Comparison of ENCODE assay signal across 26 cellular contexts in the genomic region with DNA sequence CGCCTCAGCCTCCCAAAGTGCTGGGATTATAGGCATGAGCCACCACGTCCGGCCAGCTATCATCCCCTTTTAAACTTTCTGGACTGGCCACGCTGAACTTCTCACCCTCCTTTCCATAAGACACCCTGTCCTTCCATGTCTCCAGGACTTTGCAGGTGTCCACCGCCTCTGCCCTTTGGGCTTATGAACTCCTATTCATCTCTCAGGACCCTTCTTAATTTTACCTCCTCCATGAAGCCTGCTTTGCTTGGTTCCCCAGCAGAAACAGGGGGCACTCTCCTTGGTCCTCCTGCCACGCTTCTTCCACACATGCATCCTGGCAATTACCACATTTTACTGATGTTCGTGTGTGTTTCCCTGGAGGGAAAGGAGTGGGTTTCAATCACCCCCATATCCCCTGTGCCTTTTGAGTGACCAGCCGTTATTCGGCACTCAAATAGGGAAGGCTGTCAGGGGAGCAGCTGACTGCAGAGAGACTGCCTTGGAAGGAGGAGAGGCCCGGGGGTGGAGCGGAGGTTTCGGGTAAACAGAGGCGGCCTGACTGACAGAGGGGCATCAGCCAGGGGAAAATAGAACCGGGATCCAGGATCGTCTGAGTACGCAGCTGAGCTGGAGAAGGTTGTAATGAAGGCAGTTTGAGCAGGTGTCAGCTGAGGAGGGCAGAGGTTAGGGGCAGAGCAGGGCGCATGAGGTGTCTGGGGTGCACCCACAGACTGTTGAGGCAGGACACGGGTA.
"Had no signal": no experiment of that assay in that cellular context is flagged by ENCODE, and none has a peak within 500 bp of the region (broad histone marks: within the 10 kb centered on the region; RNA-seq: fewer than 3 reads in every experiment).

No MANE protein-coding gene starts in this region.

- H3K4me1 Mint-ChIP-seq: stimulated activated memory B cell treated with anti-CD40 and anti-IgM and Interleukin-4, amounts not matched to agents 10 μg/mL and 1 μg/mL and 100 μg/mL, for 72 hours had no signal

- H3K9ac ChIP-seq: parathyroid adenoma had no signal

- H3K36me3 ChIP-seq: brain microvascular endothelial cell had no signal

- H3K9me3 Mint-ChIP-seq: activated T-helper 1 cell treated with anti-CD3 and anti-CD28 coated beads, Interleukin-12 subunit alpha, Interleukin-12 subunit beta, Interleukin-2, Interleukin-4 antibody, amounts not matched to agents 30 ng/mL and 10 ng/mL and 1 ng/mL, durations not matched to agents 14 hours and 24 hours and 36 hours; naive B cell; stimulated activated memory B cell treated with anti-CD40 and anti-IgM and Interleukin-4, amounts not matched to agents 10 μg/mL and 1 μg/mL and 100 μg/mL, for 72 hours; WTC11 had no signal

- H3K4me3 ChIP-seq: psoas muscle, smooth muscle cell had no signal

- DNase-seq: activated CD4-positive, alpha-beta T cell treated with anti-CD3 and anti-CD28 coated beads, Interleukin-2, amount 50 U/mL, for 4 hours; activated naive CD4-positive, alpha-beta T cell treated with anti-CD3 and anti-CD28 coated beads, Interleukin-2, amount 50 U/mL, for 16 hours; activated T-cell treated with anti-CD3 and anti-CD28 coated beads, Interleukin-2, amount 50 U/mL, for 1 hour; amniotic stem cell; brain microvascular endothelial cell; caudate nucleus; foreskin fibroblast; head of caudate nucleus; hippocampal formation; kidney; mammary epithelial cell; naive B cell; occipital lobe; psoas muscle; stimulated activated CD4-positive, alpha-beta T cell treated with anti-CD3 and anti-CD28 coated beads, Interleukin-1b, Interleukin-23, amount 100 ng/mL, for 48 hours; stimulated activated CD4-positive, alpha-beta T cell treated with anti-CD3 and anti-CD28 coated beads, Interleukin-4, amount 100 ng/mL, for 4 hours; stimulated activated CD8-positive, alpha-beta memory T cell treated with anti-CD3 and anti-CD28 coated beads, Interleukin-4, amount 100 ng/mL, for 48 hours; T-helper 17 cell; trophoblast cell had no signal

- H3K27ac ChIP-seq: brain microvascular endothelial cell, parathyroid adenoma, psoas muscle had no signal

- H3K4me3 Mint-ChIP-seq: activated T-helper 1 cell treated with anti-CD3 and anti-CD28 coated beads, Interleukin-12 subunit alpha, Interleukin-12 subunit beta, Interleukin-2, Interleukin-4 antibody, amounts not matched to agents 30 ng/mL and 10 ng/mL and 1 ng/mL, durations not matched to agents 14 hours and 24 hours and 36 hours; naive B cell; stimulated activated memory B cell treated with anti-CD40 and anti-IgM and Interleukin-4, amounts not matched to agents 10 μg/mL and 1 μg/mL and 100 μg/mL, for 72 hours; T-helper 17 cell; WTC11 had no signal

- H3K79me2 ChIP-seq: parathyroid adenoma had no signal

- H3K9me3 ChIP-seq: psoas muscle had no signal

- ATAC-seq: psoas muscle; stimulated activated memory B cell treated with anti-CD40 and anti-IgM and Interleukin-4, amounts not matched to agents 10 μg/mL and 1 μg/mL and 100 μg/mL, for 72 hours; T-helper 17 cell; WTC11 had no signal

- H3K27ac Mint-ChIP-seq: activated T-helper 1 cell treated with anti-CD3 and anti-CD28 coated beads, Interleukin-12 subunit alpha, Interleukin-12 subunit beta, Interleukin-2, Interleukin-4 antibody, amounts not matched to agents 30 ng/mL and 10 ng/mL and 1 ng/mL, durations not matched to agents 14 hours and 24 hours and 36 hours; stimulated activated memory B cell treated with anti-CD40 and anti-IgM and Interleukin-4, amounts not matched to agents 10 μg/mL and 1 μg/mL and 100 μg/mL, for 72 hours; T-helper 17 cell; WTC11 had no signal

- FAIRE-seq: astrocyte, kidney, urothelium cell line had no signal

- H3K4me2 ChIP-seq: smooth muscle cell had no signal

- H3K27me3 ChIP-seq: brain microvascular endothelial cell had no signal

- H2AFZ ChIP-seq: parathyroid adenoma had no signal
